8 cellular contexts compared by ENCODE assay signal in genomic region chr22:38177926-38178604, GRCh38. TPM values are rescaled to one million over a fixed set of nuclear protein-coding genes. Genes with fewer than 3 reads are reported as not detected.
DNase-seq lines count a peak whose midpoint lies in the region; ATAC-seq and TF ChIP-seq lines count a peak whose summit lies in the region.

No MANE protein-coding gene starts in this region.

- H3K27ac ChIP-seq in liver (ENCODE audit: low read depth in 1 of 2, low read length in 2 of 2) (peak overlapping the region; percentile 89 to 92), tibial artery (peak overlapping the region; percentile 57 to 63)

- H3K36me3 ChIP-seq in liver (ENCODE audit: control insufficient read depth in 4 of 4, insufficient read depth in 3 of 4, low read depth in 1 of 4, low read length in 3 of 4) (peaks cover 0 to 1% (median 0%) of the 10 kb centered on the region in 4 donors), tibial artery (no peaks in the 10 kb centered on the region)

- no peaks in the 10 kb centered on the region for H3K27me3 ChIP-seq in liver (ENCODE audit: control insufficient read depth in 4 of 4, insufficient read depth in 4 of 4, low read length in 3 of 4)
- H3K27me3 ChIP-seq in tibial artery, result no peaks in the 10 kb centered on the region

- peak; percentile 89 for DNase-seq in DMS53 (lab: John Stamatoyannopoulos, UW)
- peak; percentile 83 for DNase-seq in MV-4-11 (lab: John Stamatoyannopoulos, UW)
- peak; percentile 85 to 94 for DNase-seq in cardiac fibroblast (ENCODE audit: low read depth in 2 of 2)
- peak; percentile 69 to 74 for DNase-seq in tibial artery

- 46% methylated on average over 15 of the region's 15 CpGs for whole genome bisulfite sequencing in liver

- intact Hi-C loops in tibial artery (cut with DNase I; ENCODE audit: low total_unique reads), result no loop called here

- TF ChIP-seq CTCF in cardiac fibroblast (IDR thresholded peaks at IDR 0.05; ENCODE audit: low read depth, low read length) (no peak), liver (IDR thresholded peaks at IDR 0.05; ENCODE audit: low read depth, low read length, missing input control) (no peak), tibial artery (IDR thresholded peaks at IDR 0.05) (no peak)

- TF ChIP-seq RAD21 in liver (IDR thresholded peaks at IDR 0.05), result peak; percentile 31 to 45

- H3K9me3 ChIP-seq in liver (ENCODE audit: control insufficient read depth in 4 of 4, low read length in 3 of 4) (no peaks in the 10 kb centered on the region), tibial artery (no peaks in the 10 kb centered on the region)

- ATAC-seq in GM21528 (IDR thresholded peaks at IDR 0.05; ENCODE audit: low FRiP score, unreplicated experiment), result no peak
- ATAC-seq in GM19035 (IDR thresholded peaks at IDR 0.05; ENCODE audit: unreplicated experiment), result no peak
- ATAC-seq in GM18502 (IDR thresholded peaks at IDR 0.05; ENCODE audit: poor library complexity, unreplicated experiment), result no peak

- H3K4me3 ChIP-seq in cardiac fibroblast (replicated peaks in 1 of 2; ENCODE audit: low read depth in 2 of 2, low read length in 2 of 2), result no peak overlapping the region
- H3K4me3 ChIP-seq in liver (ENCODE audit: low read depth in 1 of 3, low read length in 3 of 3), result no peak overlapping the region
- H3K4me3 ChIP-seq in tibial artery, result no peak overlapping the region

- H3K4me1 ChIP-seq in liver (ENCODE audit: control insufficient read depth in 4 of 4, insufficient read depth in 4 of 4, low read length in 3 of 4) (peaks cover 5 to 28% (median 19%) of the 10 kb centered on the region in 4 donors), tibial artery (peaks cover 0 to 45% (median 21%) of the 10 kb centered on the region in 4 donors)

- peak overlapping the region in 1 of 2 donors; percentile 45 for H3K9ac ChIP-seq in liver (ENCODE audit: low read depth in 1 of 2, low read length in 2 of 2)

TF ChIP-seq in liver, 16 proteins besides CTCF, POLR2A, EP300 and RAD21:
- TF ChIP-seq ZBTB33 (IDR thresholded peaks at IDR 0.05) (peak; percentile 78), HNF4A (conservative IDR thresholded peaks at IDR 0.05) (peak; percentile 69 to 93), ATF3 (IDR thresholded peaks at IDR 0.05) (peak; percentile 86), JUND (IDR thresholded peaks at IDR 0.05) (peak; percentile 99 to 100), REST (IDR thresholded peaks at IDR 0.05) (no peak), FOXA2 (IDR thresholded peaks at IDR 0.05) (peak; percentile 77), GABPA (IDR thresholded peaks at IDR 0.05 in 1 of 2, conservative IDR thresholded peaks at IDR 0.05 in 1 of 2) (no peak), HNF4G (IDR thresholded peaks at IDR 0.05) (peak; percentile 26), YY1 (IDR thresholded peaks at IDR 0.05) (peak; percentile 57), FOXA1 (IDR thresholded peaks at IDR 0.05) (peak; percentile 78), MAX (IDR thresholded peaks at IDR 0.05) (peak; percentile 89), RXRA (IDR thresholded peaks at IDR 0.05) (peak; percentile 31 to 92), TAF1 (conservative IDR thresholded peaks at IDR 0.05) (no peak), NR2F2 (IDR thresholded peaks at IDR 0.05) (no peak), EGR1 (IDR thresholded peaks at IDR 0.05; ENCODE audit: low read depth in 2 of 2) (peak in 1 of 2 donors; percentile 36), SP1 (IDR thresholded peaks at IDR 0.05) (peak; percentile 80)

RNA-seq across cellular contexts. Expression of gene PLA2G6, which starts 3.6 kb away (rescaled TPM):
- total RNA-seq in liver, result 1 to 10 TPM; 7.3 to 9.0 TPM
- 1 to 10 TPM; 5.7 to 7.2 TPM for polyA plus RNA-seq in liver

RNA-seq across cellular contexts. Expression of gene MAFF, which starts 23.7 kb away (rescaled TPM):
- 1 to 10 TPM; 1.7 to 3.3 TPM for total RNA-seq in liver
- 1 to 10 TPM; 1.4 to 2.2 TPM for polyA plus RNA-seq in liver
